In genomic region chr2:207698303-207698702, GRCh38 we compare ENCODE assay signal across 27 cellular contexts. TPM values are rescaled to one million over a fixed set of nuclear protein-coding genes. Genes with fewer than 3 reads are reported as not detected.
DNase-seq lines count a peak whose midpoint lies in the region; ATAC-seq and TF ChIP-seq lines count a peak whose summit lies in the region.
"Had no signal": no experiment of that assay in that cellular context is flagged by ENCODE, and none has a peak within 500 bp of the region (broad histone marks: within the 10 kb centered on the region; RNA-seq: fewer than 3 reads in every experiment).

No MANE protein-coding gene starts in this region.

- H3K4me1 ChIP-seq in left lung, result peaks cover 0 to 11% of the 10 kb centered on the region in 2 donors

- H3K4me3 ChIP-seq in HL-60 (replicated peaks; ENCODE audit: insufficient read depth, low read length) (no peak overlapping the region), left lung (no peak overlapping the region), foreskin fibroblast (ENCODE audit: low read depth in 1 of 2, low read length in 2 of 2) (no peak overlapping the region)
- H3K4me3 ChIP-seq: GM23248, K562, SK-N-MC had no signal

- H3K27ac ChIP-seq in HL-60 (replicated peaks), result 0 out of 2 replicates have a peak overlapping the region, but pooled peaks have one; percentile 44
- peak overlapping the region in 1 of 2 donors; percentile 50 for H3K27ac ChIP-seq in left lung
- H3K27ac ChIP-seq: GM23248, RWPE1, SK-N-MC had no signal

- POLR2A ChIA-PET in GM10248 (lab: Yijun Ruan, JAX), result no interaction called here

- no peak for TF ChIP-seq CTCF in HL-60 (IDR thresholded peaks at IDR 0.05; ENCODE audit: insufficient read depth, low read length)
- TF ChIP-seq CTCF in left lung (IDR thresholded peaks at IDR 0.05), result no peak
- no peak for TF ChIP-seq CTCF in GM10248 (IDR thresholded peaks at IDR 0.05; ENCODE audit: control extremely low read depth, extremely low read depth, low read depth, missing control alignments)
- TF ChIP-seq CTCF in foreskin fibroblast (IDR thresholded peaks at IDR 0.05; ENCODE audit: low read depth, low read length), result no peak

- ATAC-seq in left lung (peak; percentile 29), esophagus mucosa (no peak)
- ATAC-seq: K562, T-helper 17 cell had no signal

- peak; percentile 51 for DNase-seq in AML-193 (lab: John Stamatoyannopoulos, UW)
- peak in 1 of 2 experiments; percentile 42 for DNase-seq in HL-60 (ENCODE audit: low read depth in 1 of 2, low spot score in 1 of 2)
- peak; percentile 20 for DNase-seq in NOMO-1 treated with dmso at 0.1 percent for 144 hours (lab: John Stamatoyannopoulos, UW; ENCODE audit: unreplicated experiment)
- no peak for DNase-seq in left lung
- DNase-seq in GM10248 (ENCODE audit: extremely low spot score), result no peak
- DNase-seq in NCI-H2171 (lab: John Stamatoyannopoulos, UW), result no peak
- no peak for DNase-seq in foreskin fibroblast
- DNase-seq: C1 segment of cervical spinal cord, Calu3, DMS79 treated with DMSO at 0.1 percent for 48 hours, GF-D8, GM23248, H7, Kasumi-1, NCI-H1048, NCI-H1417, NCI-H1694, NCI-H2029 treated with DMSO at 0.1 percent for 48 hours, NCI-H226, NCI-H510A, NCI-H69, SHP77, T-helper 17 cell had no signal

- H3K27me3 ChIP-seq in HL-60 (ENCODE audit: insufficient read depth, poor library complexity, severe bottlenecking) (no peaks in the 10 kb centered on the region), left lung (no peaks in the 10 kb centered on the region)

- intact Hi-C loops in left lung (cut with DNase I), result no loop called here

- no peaks in the 10 kb centered on the region for H3K36me3 ChIP-seq in left lung

- CTCF ChIA-PET in GM10248 (lab: Yijun Ruan, JAX), result interaction anchor here (1.3 kb wide), 1 partner anchor 13 kb away, joined by 3 read pairs; the partner anchor contains the start of gene CCNYL1

- H3K9me3 ChIP-seq in left lung, result no peaks in the 10 kb centered on the region

RNA-seq across cellular contexts. Expression of gene CCNYL1, which starts 13.1 kb away (rescaled TPM):
- 10 to 100 TPM; 20.6 to 33.2 TPM for total RNA-seq in left lung
- 19.0 TPM for total RNA-seq in esophagus mucosa

Comparison
In these comparisons a context has a peak if more than half of its experiments do, and no peak if none do; other contexts are left out.
1. DNase-seq: peak in AML-193 (2 of 2) and NOMO-1 treated with dmso at 0.1 percent for 144 hours (single experiment); none in left lung (0 of 2), GM10248 (single experiment), NCI-H2171 (single experiment) and foreskin fibroblast (0 of 2).